Comparison of ENCODE assay signal across 8 cellular contexts in genomic region chr9:75087824-75088645, GRCh38. TPM values are rescaled to one million over a fixed set of nuclear protein-coding genes. Genes with fewer than 3 reads are reported as not detected.
DNase-seq lines count a peak whose midpoint lies in the region; ATAC-seq and TF ChIP-seq lines count a peak whose summit lies in the region.

NMRK1 (minus strand) TSS chr9:75088155; CDS start chr9:75083115, 5,040 bp downstream.
OSTF1 (plus strand) TSS chr9:75088514; CDS start chr9:75088693, 179 bp downstream.

- WGBS in ectodermal cell, 2 experiments: 0% methylated on average over 93 of the region's 93 CpGs
- WGBS in lung, 2 donors: 0% methylated on average over 87 to 93 of the region's 93 CpGs

- peaks cover 14% of the 10 kb centered on the region for H3K27me3 ChIP-seq in ectodermal cell (ENCODE audit: control insufficient read depth, insufficient read depth, low read length, poor library complexity, severe bottlenecking)
- H3K27me3 ChIP-seq in lung (ENCODE audit: control insufficient read depth, insufficient read depth): no peaks in the 10 kb centered on the region

- H3K4me1 ChIP-seq in ectodermal cell (ENCODE audit: control insufficient read depth, insufficient read depth, low read length) (peaks cover 9% of the 10 kb centered on the region), lung (ENCODE audit: control insufficient read depth in 2 of 2, insufficient read depth in 2 of 2, low read length in 2 of 2) (peaks cover 3 to 12% of the 10 kb centered on the region in 2 donors)

- H3K9me3 ChIP-seq in ectodermal cell (ENCODE audit: control insufficient read depth, low read length) (no peaks in the 10 kb centered on the region), lung (ENCODE audit: control insufficient read depth in 2 of 2, insufficient read depth in 1 of 2, low read length in 1 of 2) (no peaks in the 10 kb centered on the region)

- TF ChIP-seq CTCF in GM20000 (IDR thresholded peaks at IDR 0.05; ENCODE audit: extremely low read depth, missing control alignments) (no peak), lung (IDR thresholded peaks at IDR 0.05; ENCODE audit: control extremely low read depth, extremely low read depth) (no peak)

- ATAC-seq in lung (ENCODE audit: insufficient read depth, low FRiP score): peak; percentile 97

- peak; percentile 45 for DNase-seq in CMK (ENCODE audit: low read depth)
- DNase-seq in GM20000 (ENCODE audit: low spot score): peak; percentile 95
- DNase-seq in HS-5 (ENCODE audit: low read depth): peak; percentile 67
- peak; percentile 24 for DNase-seq in NK-92 (lab: John Stamatoyannopoulos, UW; ENCODE audit: unreplicated experiment)
- peak; percentile 73 to 88 for DNase-seq in activated CD8-positive, alpha-beta memory T cell treated with anti-CD3 and anti-CD28 coated beads for 1 hour (ENCODE audit: extremely low read depth in 1 of 2, low read depth in 1 of 2)
- peak; percentile 94 for DNase-seq in lung (ENCODE audit: low spot score)
- peak; percentile 88 to 90 (median 90) for DNase-seq in stimulated activated CD4-positive, alpha-beta T cell treated with anti-CD3 and anti-CD28 coated beads, TNF-alpha, amount 100 ng/mL, for 24 hours (ENCODE audit: low read depth in 3 of 3)

- peak within 1 kb of the TSS; percentile 73 for H3K4me3 ChIP-seq in ectodermal cell (ENCODE audit: insufficient read depth, low read depth, low read length)
- peak within 1 kb of the TSS; percentile 94 for H3K4me3 ChIP-seq in lung

- H3K36me3 ChIP-seq in ectodermal cell (ENCODE audit: control insufficient read depth, insufficient read depth, low read length) (no peaks in the 10 kb centered on the region), lung (ENCODE audit: control insufficient read depth in 2 of 2, insufficient read depth in 2 of 2, low read length in 2 of 2) (no peaks in the 10 kb centered on the region)

- H3K27ac ChIP-seq in ectodermal cell (ENCODE audit: insufficient read depth, low read depth, low read length, poor library complexity, severe bottlenecking) (no peak within 1 kb of the TSS), lung (ENCODE audit: low read depth in 1 of 2, low read length in 1 of 2) (peak within 1 kb of the TSS; percentile 89 to 99)

RNA-seq across cellular contexts. Expression of gene NMRK1, which starts in this region (rescaled TPM):
- 4.3 TPM for polyA plus RNA-seq in ectodermal cell (2013, experiment 1 of 4)
- polyA plus RNA-seq in ectodermal cell (2013, experiment 2 of 4): 4.5 TPM
- polyA plus RNA-seq in ectodermal cell (2013, experiment 3 of 4): 5.2 TPM
- polyA plus RNA-seq in ectodermal cell (2013, experiment 4 of 4): 5.1 TPM
- 10 to 100 TPM; 27.5 to 35.3 TPM for total RNA-seq in lung
- polyA plus RNA-seq in lung: 10 to 100 TPM; 22.7 to 57.9 TPM

RNA-seq across cellular contexts. Expression of gene OSTF1, which starts in this region (rescaled TPM):
- polyA plus RNA-seq in ectodermal cell (2013, experiment 1 of 4): 2.8 TPM
- polyA plus RNA-seq in ectodermal cell (2013, experiment 2 of 4): 2.1 TPM
- 4.2 TPM for polyA plus RNA-seq in ectodermal cell (2013, experiment 3 of 4)
- polyA plus RNA-seq in ectodermal cell (2013, experiment 4 of 4): 3.0 TPM
- 10 to 100 TPM; 69.7 to 74.2 TPM for total RNA-seq in lung
- polyA plus RNA-seq in lung: 10 to 100 TPM; 50.9 to 91.0 TPM

Comparison
In these comparisons a context has a peak if more than half of its experiments do, and no peak if none do; other contexts are left out.
1. DNase-seq: peak in every context shown above with its lines; median percentile 95 in GM20000; 94 in lung; 90 in stimulated activated CD4-positive, alpha-beta T cell treated with anti-CD3 and anti-CD28 coated beads, TNF-alpha, amount 100 ng/mL, for 24 hours; 80 in activated CD8-positive, alpha-beta memory T cell treated with anti-CD3 and anti-CD28 coated beads for 1 hour; 67 in HS-5; 45 in CMK; 24 in NK-92.